In the genomic region with DNA sequence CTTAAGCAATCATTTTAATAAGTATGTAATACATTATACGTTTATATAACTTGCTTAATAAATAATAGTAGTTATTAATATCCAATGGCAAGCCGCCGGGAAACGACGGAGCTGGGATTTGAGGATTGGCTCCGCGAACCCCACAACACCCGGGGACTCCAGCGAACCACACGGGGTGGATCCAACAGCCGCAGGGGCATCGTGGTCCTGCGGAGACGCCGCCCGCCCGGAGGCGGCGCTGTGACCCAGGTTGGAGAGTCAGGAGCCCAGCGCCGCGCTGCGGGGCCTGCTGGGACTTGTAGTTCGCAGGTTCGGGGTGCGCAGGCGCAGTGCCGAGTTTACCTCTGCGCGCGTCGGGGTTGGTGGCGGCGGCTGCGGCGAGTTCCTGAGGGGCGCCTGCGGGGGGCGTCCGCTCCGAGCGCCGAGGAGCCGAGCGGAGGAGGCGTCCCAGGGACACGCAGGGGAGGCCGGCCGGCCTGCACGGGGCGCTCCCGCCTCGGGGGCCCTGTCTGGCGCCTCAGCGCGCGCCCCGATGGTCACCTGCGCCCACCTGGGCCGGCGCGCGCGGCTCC, we compare ENCODE assay signal across 1 cellular context.
A peak's percentile ranks its signal among the peaks of the same experiment; 100 is the strongest.
TF ChIP-seq lines count a peak whose summit lies in the region.

TSS of gene ZNF554 (plus strand) at position 329 of the 572 bp plus-strand sequence. CDS start at position 533, 204 bp downstream.

TF ChIP-seq in HepG2, 621 proteins besides CTCF, POLR2A, EP300 and RAD21 (continued from another document and continues in another):
- TF ChIP-seq PRDM10 (CRISPR knock-in tag; IDR thresholded peaks at IDR 0.05; ENCODE audit: low read depth) (peak; percentile 41; the same call in 1 of the 2 replicates), NR2C2 (CRISPR knock-in tag; IDR thresholded peaks at IDR 0.05; ENCODE audit: borderline replicate concordance) (peak; percentile 88), ATF6 (CRISPR knock-in tag; conservative IDR thresholded peaks at IDR 0.05) (no peak), SMARCC2 (IDR thresholded peaks at IDR 0.05) (no peak), ZUFSP (CRISPR knock-in tag; IDR thresholded peaks at IDR 0.05; ENCODE audit: borderline replicate concordance) (no peak), CHD2 (IDR thresholded peaks at IDR 0.05; ENCODE audit: low read depth, low read length) (peak; percentile 36; the same call in 1 of the 2 replicates), FIP1L1 (IDR thresholded peaks at IDR 0.05; ENCODE audit: borderline replicate concordance, insufficient read depth, low read depth, low read length) (no peak; the same call in 1 of the 2 replicates), SNAPC2 (CRISPR knock-in tag; IDR thresholded peaks at IDR 0.05) (no peak), ZMAT3 (CRISPR knock-in tag; conservative IDR thresholded peaks at IDR 0.05) (no peak), TIGD3 (CRISPR knock-in tag; IDR thresholded peaks at IDR 0.05; ENCODE audit: borderline replicate concordance) (no peak), EZH2 (conservative IDR thresholded peaks at IDR 0.05; ENCODE audit: low read depth, low read length) (no peak), ZNF160 (CRISPR knock-in tag; IDR thresholded peaks at IDR 0.05) (peak; percentile 51; the same call in 1 of the 2 replicates), HNRNPUL1 (IDR thresholded peaks at IDR 0.05; ENCODE audit: low read depth, low read length) (peak; percentile 39; the same call in 1 of the 2 replicates), NFATC3 (CRISPR knock-in tag; IDR thresholded peaks at IDR 0.05) (no peak), ISL2 (CRISPR knock-in tag; IDR thresholded peaks at IDR 0.05) (peak; percentile 79; the same call in 1 of the 2 replicates), ZNF790 (CRISPR knock-in tag; IDR thresholded peaks at IDR 0.05; ENCODE audit: borderline replicate concordance) (no peak), IKZF1 (IDR thresholded peaks at IDR 0.05) (no peak), TBL1XR1 (IDR thresholded peaks at IDR 0.05; ENCODE audit: borderline replicate concordance, low read length, partially characterized antibody) (peak; percentile 75), ZNF562 (CRISPR knock-in tag; IDR thresholded peaks at IDR 0.05; ENCODE audit: borderline replicate concordance) (no peak), ZNF710 (CRISPR knock-in tag; IDR thresholded peaks at IDR 0.05; ENCODE audit: borderline replicate concordance) (peak; percentile 59; the same call in 1 of the 2 replicates), ZNF749 (CRISPR knock-in tag; IDR thresholded peaks at IDR 0.05; ENCODE audit: borderline replicate concordance) (no peak; the same call in 1 of the 2 replicates), PCBP2 (optimal IDR thresholded peaks at IDR 0.05; ENCODE audit: low read depth, low read length, poor library complexity, severe bottlenecking) (no peak), POLR2AphosphoS5 (IDR thresholded peaks at IDR 0.05; ENCODE audit: low read depth, low read length) (peak; percentile 51), RARA (CRISPR knock-in tag; IDR thresholded peaks at IDR 0.05) (no peak; the same call in 1 of the 2 replicates), SSRP1 (CRISPR knock-in tag; IDR thresholded peaks at IDR 0.05) (0 out of 2 replicates have a peak, but pooled peaks have one; percentile 58), PHB2 (IDR thresholded peaks at IDR 0.05; ENCODE audit: partially characterized antibody) (no peak), MAFK (conservative IDR thresholded peaks at IDR 0.05 in 1 of 2, IDR thresholded peaks at IDR 0.05 in 1 of 2; ENCODE audit: low read length in 2 of 2) (no peak), HHEX (CRISPR knock-in tag; IDR thresholded peaks at IDR 0.05) (no peak), SNAI1 (CRISPR knock-in tag; IDR thresholded peaks at IDR 0.05; ENCODE audit: borderline replicate concordance) (no peak), ZFYVE20 (CRISPR knock-in tag; IDR thresholded peaks at IDR 0.05; ENCODE audit: borderline replicate concordance, low read depth) (no peak), SP140L (CRISPR knock-in tag; IDR thresholded peaks at IDR 0.05; ENCODE audit: borderline replicate concordance) (no peak), CBX5 (CRISPR knock-in tag; IDR thresholded peaks at IDR 0.05; ENCODE audit: borderline replicate concordance) (peak; percentile 91; the same call in 1 of the 2 replicates), RORA (CRISPR knock-in tag; IDR thresholded peaks at IDR 0.05) (no peak), ZMYM3 (CRISPR knock-in tag; IDR thresholded peaks at IDR 0.05) (peak; percentile 17; the same call in 1 of the 2 replicates), ZNF567 (CRISPR knock-in tag; IDR thresholded peaks at IDR 0.05; ENCODE audit: borderline replicate concordance) (no peak)
- TF ChIP-seq, protein P1, sequence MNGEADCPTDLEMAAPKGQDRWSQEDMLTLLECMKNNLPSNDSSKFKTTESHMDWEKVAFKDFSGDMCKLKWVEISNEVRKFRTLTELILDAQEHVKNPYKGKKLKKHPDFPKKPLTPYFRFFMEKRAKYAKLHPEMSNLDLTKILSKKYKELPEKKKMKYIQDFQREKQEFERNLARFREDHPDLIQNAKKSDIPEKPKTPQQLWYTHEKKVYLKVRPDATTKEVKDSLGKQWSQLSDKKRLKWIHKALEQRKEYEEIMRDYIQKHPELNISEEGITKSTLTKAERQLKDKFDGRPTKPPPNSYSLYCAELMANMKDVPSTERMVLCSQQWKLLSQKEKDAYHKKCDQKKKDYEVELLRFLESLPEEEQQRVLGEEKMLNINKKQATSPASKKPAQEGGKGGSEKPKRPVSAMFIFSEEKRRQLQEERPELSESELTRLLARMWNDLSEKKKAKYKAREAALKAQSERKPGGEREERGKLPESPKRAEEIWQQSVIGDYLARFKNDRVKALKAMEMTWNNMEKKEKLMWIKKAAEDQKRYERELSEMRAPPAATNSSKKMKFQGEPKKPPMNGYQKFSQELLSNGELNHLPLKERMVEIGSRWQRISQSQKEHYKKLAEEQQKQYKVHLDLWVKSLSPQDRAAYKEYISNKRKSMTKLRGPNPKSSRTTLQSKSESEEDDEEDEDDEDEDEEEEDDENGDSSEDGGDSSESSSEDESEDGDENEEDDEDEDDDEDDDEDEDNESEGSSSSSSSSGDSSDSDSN (CRISPR knock-in tag; IDR thresholded peaks at IDR 0.05) = peak; percentile 83
- TF ChIP-seq, protein P2, sequence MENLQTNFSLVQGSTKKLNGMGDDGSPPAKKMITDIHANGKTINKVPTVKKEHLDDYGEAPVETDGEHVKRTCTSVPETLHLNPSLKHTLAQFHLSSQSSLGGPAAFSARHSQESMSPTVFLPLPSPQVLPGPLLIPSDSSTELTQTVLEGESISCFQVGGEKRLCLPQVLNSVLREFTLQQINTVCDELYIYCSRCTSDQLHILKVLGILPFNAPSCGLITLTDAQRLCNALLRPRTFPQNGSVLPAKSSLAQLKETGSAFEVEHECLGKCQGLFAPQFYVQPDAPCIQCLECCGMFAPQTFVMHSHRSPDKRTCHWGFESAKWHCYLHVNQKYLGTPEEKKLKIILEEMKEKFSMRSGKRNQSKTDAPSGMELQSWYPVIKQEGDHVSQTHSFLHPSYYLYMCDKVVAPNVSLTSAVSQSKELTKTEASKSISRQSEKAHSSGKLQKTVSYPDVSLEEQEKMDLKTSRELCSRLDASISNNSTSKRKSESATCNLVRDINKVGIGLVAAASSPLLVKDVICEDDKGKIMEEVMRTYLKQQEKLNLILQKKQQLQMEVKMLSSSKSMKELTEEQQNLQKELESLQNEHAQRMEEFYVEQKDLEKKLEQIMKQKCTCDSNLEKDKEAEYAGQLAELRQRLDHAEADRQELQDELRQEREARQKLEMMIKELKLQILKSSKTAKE (CRISPR knock-in tag; IDR thresholded peaks at IDR 0.05; ENCODE audit: borderline replicate concordance) = no peak
- TF ChIP-seq, protein P3, sequence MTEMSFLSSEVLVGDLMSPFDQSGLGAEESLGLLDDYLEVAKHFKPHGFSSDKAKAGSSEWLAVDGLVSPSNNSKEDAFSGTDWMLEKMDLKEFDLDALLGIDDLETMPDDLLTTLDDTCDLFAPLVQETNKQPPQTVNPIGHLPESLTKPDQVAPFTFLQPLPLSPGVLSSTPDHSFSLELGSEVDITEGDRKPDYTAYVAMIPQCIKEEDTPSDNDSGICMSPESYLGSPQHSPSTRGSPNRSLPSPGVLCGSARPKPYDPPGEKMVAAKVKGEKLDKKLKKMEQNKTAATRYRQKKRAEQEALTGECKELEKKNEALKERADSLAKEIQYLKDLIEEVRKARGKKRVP (CRISPR knock-in tag; IDR thresholded peaks at IDR 0.05) = peak in 1 of 2 experiments; percentile 37; a peak in 1 of 4 replicates
